7 cellular contexts compared by ENCODE assay signal in the genomic region with DNA sequence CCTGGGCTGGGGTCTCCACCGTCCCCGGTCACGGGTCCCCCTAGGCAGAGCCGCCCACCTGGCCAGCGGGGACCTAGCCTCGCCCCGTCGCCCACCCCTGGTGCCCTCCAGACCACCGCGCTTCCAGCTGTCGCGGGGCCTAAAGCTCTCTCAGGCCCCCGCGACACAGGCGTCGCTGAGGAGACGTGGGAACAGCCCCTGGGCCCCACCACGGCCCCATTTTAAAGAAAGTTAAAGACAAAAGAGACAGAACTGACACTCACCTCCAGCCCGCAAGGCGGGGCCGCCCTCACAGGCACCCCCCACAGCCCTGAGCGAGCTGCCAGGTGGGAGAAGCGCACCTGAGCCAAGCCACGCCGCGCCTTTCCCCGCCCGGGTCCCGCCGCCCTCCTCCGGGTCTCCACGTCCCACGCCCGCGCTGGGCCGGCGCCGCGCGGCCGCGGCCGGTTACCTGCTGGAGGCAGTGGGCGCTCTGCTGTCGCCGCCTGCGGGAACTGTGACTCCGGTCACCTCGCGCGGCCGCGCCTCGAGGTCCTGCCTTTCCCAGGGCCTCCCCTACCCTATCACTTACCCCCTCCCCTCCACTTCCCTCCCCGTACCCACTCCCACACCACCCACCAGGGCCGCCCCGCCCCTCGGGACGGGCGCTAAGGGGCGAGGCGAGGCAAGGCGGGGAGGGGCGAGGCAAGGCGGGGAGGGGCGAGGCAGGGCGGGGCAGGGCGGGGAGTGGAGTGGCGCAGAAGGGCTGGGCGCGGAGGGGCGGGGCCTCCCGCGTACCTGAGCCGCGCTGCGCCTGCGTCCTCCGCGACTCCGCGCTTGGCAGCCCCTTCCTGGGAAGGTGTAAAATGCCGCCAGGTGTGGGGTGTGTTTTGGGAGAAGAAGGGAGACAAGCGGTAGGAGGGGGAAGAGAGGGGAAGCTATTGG. TPM values are rescaled to one million over a fixed set of nuclear protein-coding genes. Genes with fewer than 3 reads are reported as not detected.
DNase-seq lines count a peak whose midpoint lies in the region; ATAC-seq and TF ChIP-seq lines count a peak whose summit lies in the region.

No MANE protein-coding gene starts in this region.

- H3K4me1 ChIP-seq in OCI-LY1 (ENCODE audit: insufficient read depth, low read length, severe bottlenecking) (peaks cover 68% of the 10 kb centered on the region), right cardiac atrium (ENCODE audit: control insufficient read depth, insufficient read depth, low read length) (no peaks in the 10 kb centered on the region), skeletal muscle satellite cell (ENCODE audit: control insufficient read depth, insufficient read depth, low read length) (peaks cover 8% of the 10 kb centered on the region)

- peak overlapping the region; percentile 81; the same call in 1 of the 2 replicates for H2AFZ ChIP-seq in OCI-LY1 (ENCODE audit: low read length)

- H3K27me3 ChIP-seq in OCI-LY1 (ENCODE audit: insufficient read depth, low read length) (no peaks in the 10 kb centered on the region), right cardiac atrium (ENCODE audit: control insufficient read depth, insufficient read depth) (no peaks in the 10 kb centered on the region), skeletal muscle satellite cell (ENCODE audit: control insufficient read depth, insufficient read depth, low read length) (peaks cover 36% of the 10 kb centered on the region)

- H3K9ac ChIP-seq in OCI-LY1 (ENCODE audit: low read length): peak overlapping the region; percentile 81
- no peak overlapping the region for H3K9ac ChIP-seq in skeletal muscle satellite cell (ENCODE audit: low read depth, low read length)

- H3F3A ChIP-seq in OCI-LY1 (ENCODE audit: insufficient read depth, low read length): no peaks in the 10 kb centered on the region

- H3K4me2 ChIP-seq in OCI-LY1 (ENCODE audit: low read length) (peak overlapping the region; percentile 100), skeletal muscle satellite cell (ENCODE audit: low read length) (peak overlapping the region; percentile 90)

- no peaks in the 10 kb centered on the region for H3K9me2 ChIP-seq in OCI-LY1 (ENCODE audit: low read depth, low read length)

- H3K9me3 ChIP-seq in OCI-LY1 (ENCODE audit: low read length) (no peaks in the 10 kb centered on the region), right cardiac atrium (ENCODE audit: control insufficient read depth, low read length) (no peaks in the 10 kb centered on the region), skeletal muscle satellite cell (replicated peaks; ENCODE audit: low read length) (no peaks in the 10 kb centered on the region)

- no peaks in the 10 kb centered on the region for H4K20me1 ChIP-seq in OCI-LY1 (ENCODE audit: insufficient read depth, low read length)

- H3K4me3 ChIP-seq in OCI-LY1 (ENCODE audit: low read depth, low read length, poor library complexity, severe bottlenecking) (peak overlapping the region; percentile 97), right cardiac atrium (ENCODE audit: low read length) (peak overlapping the region; percentile 81), skeletal muscle satellite cell (ENCODE audit: low read length) (peak overlapping the region; percentile 65)

- peak overlapping the region; percentile 49 for H3K27ac ChIP-seq in OCI-LY1 (ENCODE audit: low read depth, low read length, poor library complexity, severe bottlenecking)
- peak overlapping the region; percentile 45 for H3K27ac ChIP-seq in right cardiac atrium (ENCODE audit: low read length)

- peak; percentile 35; the same call in 1 of the 2 replicates for TF ChIP-seq CTCF in OCI-LY1 (IDR thresholded peaks at IDR 0.05; ENCODE audit: low read length)

- peak; percentile 71 for DNase-seq in GM19238 (ENCODE audit: insufficient read length, low spot score)
- peak; percentile 60 for DNase-seq in activated gamma-delta T cell treated with anti-CD3 and anti-CD28 coated beads, Interleukin-2, amount 50 U/mL, for 16 hours (ENCODE audit: low read depth)
- DNase-seq in right cardiac atrium: peak; percentile 73 to 89 (median 84)
- DNase-seq in hippocampal formation (lab: John Stamatoyannopoulos, UW): no peak

- peaks cover 34% of the 10 kb centered on the region for H3K79me2 ChIP-seq in OCI-LY1 (ENCODE audit: insufficient read depth, low read length)

- H3K36me3 ChIP-seq in OCI-LY1 (ENCODE audit: insufficient read depth, low read length): no peaks in the 10 kb centered on the region
- H3K36me3 ChIP-seq in skeletal muscle satellite cell (ENCODE audit: insufficient read depth, low read length): no peaks in the 10 kb centered on the region

- ATAC-seq in HG03439 (IDR thresholded peaks at IDR 0.05; ENCODE audit: unreplicated experiment) (peak; percentile 59), right cardiac atrium (peak; percentile 94 to 96)

- intact Hi-C loops in right cardiac atrium (cut with DNase I): no loop called here

- 2% methylated on average over 84 of the region's 84 CpGs for WGBS in right cardiac atrium

RNA-seq across cellular contexts. Expression of a gene that starts 31.2 kb away (rescaled TPM):
- 10 to 100 TPM in 3 of 4 donors, 1 to 10 TPM in 1; 8.6 to 17.4 (median 15.0) TPM for total RNA-seq in right cardiac atrium
- polyA plus RNA-seq in right cardiac atrium: 7.1 TPM
- 0.22 and 0.25 TPM in 2 replicates for total RNA-seq in skeletal muscle satellite cell (2012; rRNA removed)

Comparison
In these comparisons a context has a peak if more than half of its experiments do, and no peak if none do; other contexts are left out.
1. DNase-seq: peak in GM19238 (single experiment), activated gamma-delta T cell treated with anti-CD3 and anti-CD28 coated beads, Interleukin-2, amount 50 U/mL, for 16 hours (single experiment) and right cardiac atrium (3 of 3); none in hippocampal formation (0 of 2).
2. Peak in every context shown above with its lines, with median percentiles within 50 percentile points of each other: H3K4me3 ChIP-seq.